In the genomic region with DNA sequence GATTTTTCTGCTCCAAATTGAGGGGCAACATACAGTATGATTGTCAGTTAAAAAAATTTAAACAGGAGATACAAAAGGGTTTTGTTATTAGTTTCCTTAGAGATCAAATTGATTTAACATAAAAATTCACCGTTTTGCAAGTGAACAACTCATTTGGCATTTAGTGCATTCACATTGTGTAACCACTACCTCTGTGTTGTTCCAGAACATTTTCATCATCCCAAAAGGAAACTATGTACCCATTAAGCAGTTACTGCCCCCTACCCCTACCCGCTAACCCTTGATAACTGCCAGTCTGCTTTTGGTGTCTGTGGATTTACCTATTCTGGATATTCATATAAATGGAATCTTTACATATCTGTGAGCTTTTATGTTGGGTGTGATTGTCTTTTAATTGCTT, we compare ENCODE assay signal across 19 cellular contexts. TPM values are rescaled to one million over a fixed set of nuclear protein-coding genes. Genes with fewer than 3 reads are reported as not detected.
DNase-seq lines count a peak whose midpoint lies in the region; ATAC-seq and TF ChIP-seq lines count a peak whose summit lies in the region.
"Had no signal": no experiment of that assay in that cellular context is flagged by ENCODE, and none has a peak within 500 bp of the region (broad histone marks: within the 10 kb centered on the region; RNA-seq: fewer than 3 reads in every experiment).

No MANE protein-coding gene starts in this region.

- H3K9me2 ChIP-seq in hepatocyte (replicated peaks; ENCODE audit: insufficient read depth) = no peaks in the 10 kb centered on the region

- H3K79me2 ChIP-seq in hepatocyte = peaks cover 99% of the 10 kb centered on the region

- no peak for TF ChIP-seq CTCF in heart left ventricle (IDR thresholded peaks at IDR 0.05)
- no peak for TF ChIP-seq CTCF in hepatocyte (IDR thresholded peaks at IDR 0.05; ENCODE audit: poor library complexity)
- no peak for TF ChIP-seq CTCF in type B pancreatic cell (conservative IDR thresholded peaks at IDR 0.05)

- DNase-seq in heart left ventricle (no peak), Right ventricle myocardium superior (no peak), astrocyte of the hippocampus (ENCODE audit: low read depth, low spot score) (peak; percentile 29), hepatocyte (ENCODE audit: low spot score) (no peak), type B pancreatic cell (ENCODE audit: extremely low spot score, unreplicated experiment) (no peak)
- no peak for DNase-seq in stimulated activated CD4-positive, alpha-beta T cell treated with anti-CD3 and anti-CD28 coated beads, Interleukin-12 subunit alpha, Interleukin-12 subunit beta, amount 100 ng/mL, for 4 hours
- DNase-seq in activated naive CD4-positive, alpha-beta T cell treated with Interleukin-2 at 50 U/mL for 16 hours = no peak
- DNase-seq: activated CD4-positive, alpha-beta T cell treated with anti-CD3 and anti-CD28 coated beads, Interleukin-2, amount 10 ng/mL, durations not matched to agents 7 days and 5 days; activated T-cell treated with anti-CD3 and anti-CD28 coated beads, Interleukin-2, amount 50 U/mL, for 48 hours; amniotic stem cell; GOT3; NCI-H1092; stimulated activated CD4-positive, alpha-beta T cell treated with anti-CD3 and anti-CD28 coated beads, Interleukin-1b, Interleukin-23, amount 100 ng/mL, for 48 hours; T1000; thyroid gland had no signal

- H3K4me1 Mint-ChIP-seq in type B pancreatic cell (ENCODE audit: unreplicated experiment) = peaks cover 30% of the 10 kb centered on the region

- H3K27ac ChIP-seq in heart left ventricle = peak overlapping the region in 8 of 12 donors; percentile 31 to 77 (median 67)
- peak overlapping the region; percentile 21 for H3K27ac ChIP-seq in hepatocyte
- H3K27ac ChIP-seq: parathyroid adenoma, SJSA1, thyroid gland had no signal

- WGBS in heart left ventricle, 4 donors = 56 to 84% (median 82%) methylated on average over 2 of the region's 2 CpGs
- WGBS in hepatocyte (ENCODE audit: low lambda C conversion rate, missing lambda C conversion rate) = 74% methylated on average over 2 of the region's 2 CpGs

- TF ChIP-seq POLR2A in heart left ventricle (IDR thresholded peaks at IDR 0.05) = no peak

- no peaks in the 10 kb centered on the region for H3K27me3 Mint-ChIP-seq in type B pancreatic cell
- H3K27me3 Mint-ChIP-seq: activated CD4-positive, alpha-beta T cell treated with anti-CD3 and anti-CD28 coated beads, Interleukin-2, amount 10 ng/mL, durations not matched to agents 7 days and 5 days; IgD-negative memory B cell had no signal

- intact Hi-C loops in heart left ventricle (cut with DNase I) = no loop called here
- intact Hi-C loops in Right ventricle myocardium superior (cut with DNase I) = no loop called here

- H3K27ac Mint-ChIP-seq in type B pancreatic cell = peak overlapping the region; percentile 46
- H3K27ac Mint-ChIP-seq: activated CD4-positive, alpha-beta T cell treated with anti-CD3 and anti-CD28 coated beads, Interleukin-2, amount 10 ng/mL, durations not matched to agents 7 days and 5 days had no signal

- H3K36me3 Mint-ChIP-seq in type B pancreatic cell = peaks cover 36% of the 10 kb centered on the region

- H3K9me3 ChIP-seq in heart left ventricle (no peaks in the 10 kb centered on the region), hepatocyte (ENCODE audit: low read depth) (no peaks in the 10 kb centered on the region)
- H3K9me3 ChIP-seq: SJSA1, thyroid gland had no signal

- H3K27me3 ChIP-seq in heart left ventricle = no peaks in the 10 kb centered on the region
- no peaks in the 10 kb centered on the region for H3K27me3 ChIP-seq in hepatocyte
- H3K27me3 ChIP-seq: SJSA1, thyroid gland had no signal

- H3K36me3 ChIP-seq in heart left ventricle (peaks cover 0 to 25% (median 4%) of the 10 kb centered on the region in 9 donors), hepatocyte (replicated peaks; ENCODE audit: insufficient read depth, low read depth) (no peaks in the 10 kb centered on the region)
- H3K36me3 ChIP-seq: thyroid gland had no signal

- H3K4me3 ChIP-seq in heart left ventricle (no peak overlapping the region), hepatocyte (no peak overlapping the region)
- H3K4me3 ChIP-seq: SJSA1, thyroid gland had no signal

- no peak overlapping the region for H3K4me3 Mint-ChIP-seq in type B pancreatic cell
- H3K4me3 Mint-ChIP-seq: activated CD4-positive, alpha-beta T cell treated with anti-CD3 and anti-CD28 coated beads, Interleukin-2, amount 10 ng/mL, durations not matched to agents 7 days and 5 days; IgD-negative memory B cell had no signal

- H2AFZ ChIP-seq in hepatocyte = no peak overlapping the region
- H2AFZ ChIP-seq: parathyroid adenoma had no signal

- ATAC-seq in heart left ventricle (no peak), Right ventricle myocardium superior (ENCODE audit: poor library complexity) (no peak), HG02763 (IDR thresholded peaks at IDR 0.05; ENCODE audit: unreplicated experiment) (no peak)

- H3K4me2 ChIP-seq in hepatocyte = no peak overlapping the region

- H3K9me3 Mint-ChIP-seq in type B pancreatic cell = no peaks in the 10 kb centered on the region
- H3K9me3 Mint-ChIP-seq: activated CD4-positive, alpha-beta T cell treated with anti-CD3 and anti-CD28 coated beads, Interleukin-2, amount 10 ng/mL, durations not matched to agents 7 days and 5 days had no signal

- H3K4me1 ChIP-seq in heart left ventricle = peaks cover 3 to 82% (median 52%) of the 10 kb centered on the region in 12 donors
- H3K4me1 ChIP-seq in hepatocyte (ENCODE audit: insufficient read depth) = peaks cover 9% of the 10 kb centered on the region

- H4K20me1 ChIP-seq in hepatocyte (ENCODE audit: insufficient read depth, poor library complexity, severe bottlenecking) = peaks cover 84% of the 10 kb centered on the region

RNA-seq across cellular contexts. Expression of a gene that starts 3.1 kb away (rescaled TPM):
- total RNA-seq in heart left ventricle (10 to 100 TPM; 20.5 to 31.3 (median 25.7) TPM), Right ventricle myocardium superior (24.2 TPM), hepatocyte (25.1 and 30.0 TPM in 2 replicates), type B pancreatic cell (ENCODE audit: low replicate concordance) (18.8 and 24.5 TPM in 2 replicates)
- polyA plus RNA-seq in heart left ventricle (10 to 100 TPM; 11.4 to 24.7 TPM), hepatocyte (7.9 and 10.7 TPM in 2 replicates)
